ENCODE assay signal across 12 cellular contexts in genomic region chr16:69324013-69324531, GRCh38. TPM values are rescaled to one million over a fixed set of nuclear protein-coding genes. Genes with fewer than 3 reads are reported as not detected.
DNase-seq lines count a peak whose midpoint lies in the region; ATAC-seq, FAIRE-seq and TF ChIP-seq lines count a peak whose summit lies in the region.
"Had no signal": no experiment of that assay in that cellular context is flagged by ENCODE, and none has a peak within 500 bp of the region (broad histone marks: within the 10 kb centered on the region; RNA-seq: fewer than 3 reads in every experiment).

No MANE protein-coding gene starts in this region.

- H3K9me1 ChIP-seq in endothelial cell of umbilical vein (replicated peaks; ENCODE audit: control insufficient read depth, extremely low read depth, insufficient read depth, low read length): no peaks in the 10 kb centered on the region

- H2AFZ ChIP-seq in HCT116 (ENCODE audit: low read depth, low read length, poor library complexity, severe bottlenecking) (no peak overlapping the region), endothelial cell of umbilical vein (ENCODE audit: low read depth, low read length) (no peak overlapping the region), GM23248 (no peak overlapping the region)

- dilution Hi-C loops in endothelial cell of umbilical vein (cut with MboI; ENCODE audit: extremely low pct_ligation_motif_present, low sequenced_read_pairs): no loop called here

- H3K79me2 ChIP-seq in HCT116 (ENCODE audit: insufficient read depth, low read length) (peaks cover 87% of the 10 kb centered on the region), endothelial cell of umbilical vein (ENCODE audit: control insufficient read depth, insufficient read depth, low read length) (peaks cover 43% of the 10 kb centered on the region), GM23248 (ENCODE audit: insufficient read depth) (peaks cover 96% of the 10 kb centered on the region)

- H3K27ac ChIP-seq in HCT116 (ENCODE audit: low read depth, low read length) (0 out of 2 replicates have a peak overlapping the region, but pooled peaks have one; percentile 9), endothelial cell of umbilical vein (ENCODE audit: insufficient read depth, low read depth, low read length) (no peak overlapping the region), ovary (no peak overlapping the region), GM23248 (no peak overlapping the region)
- H3K27ac ChIP-seq: WERI-Rb-1 had no signal

- no peaks in the 10 kb centered on the region for H3K27me3 ChIP-seq in HCT116 (ENCODE audit: insufficient read depth, low read length)
- H3K27me3 ChIP-seq in endothelial cell of umbilical vein (ENCODE audit: control insufficient read depth in 2 of 2, insufficient read depth in 2 of 2, low read length in 2 of 2): no peaks in the 10 kb centered on the region
- no peaks in the 10 kb centered on the region for H3K27me3 ChIP-seq in ovary
- no peaks in the 10 kb centered on the region for H3K27me3 ChIP-seq in GM23248 (replicated peaks; ENCODE audit: insufficient read depth)

- no peak for TF ChIP-seq RAD21 in HCT116 (IDR thresholded peaks at IDR 0.05; ENCODE audit: low read depth)

- no peaks in the 10 kb centered on the region for H3K9me3 ChIP-seq in HCT116 (ENCODE audit: control insufficient read depth in 1 of 2, insufficient read depth in 1 of 2, low read depth in 1 of 2, low read length in 2 of 2)
- no peaks in the 10 kb centered on the region for H3K9me3 ChIP-seq in endothelial cell of umbilical vein (replicated peaks; ENCODE audit: control insufficient read depth, insufficient read depth, low read length)
- H3K9me3 ChIP-seq in ovary: no peaks in the 10 kb centered on the region
- no peaks in the 10 kb centered on the region for H3K9me3 ChIP-seq in GM23248 (ENCODE audit: low read depth)

- H3K9me2 ChIP-seq in HCT116 (ENCODE audit: insufficient read depth) (no peaks in the 10 kb centered on the region), GM23248 (ENCODE audit: insufficient read depth) (no peaks in the 10 kb centered on the region)

- CTCF ChIA-PET in HCT116 (lab: Charles Lee) (no interaction called here), endothelial cell of umbilical vein (lab: Charles Lee) (no interaction called here)

- no peak for ATAC-seq in HCT116
- ATAC-seq: activated T-helper 17 cell treated with anti-CD3 and anti-CD28 coated beads, Interleukin-2, amount 50 U/mL, for 72 hours had no signal

- no peak for TF ChIP-seq CTCF in HCT116 (IDR thresholded peaks at IDR 0.05 in 2 of 3, conservative IDR thresholded peaks at IDR 0.05 in 1 of 3; ENCODE audit: borderline replicate concordance in 1 of 3, insufficient read depth in 1 of 3, low read depth in 2 of 3, low read length in 2 of 3)
- TF ChIP-seq CTCF in endothelial cell of umbilical vein (IDR thresholded peaks at IDR 0.05; ENCODE audit: extremely low read depth in 1 of 2, insufficient read depth in 1 of 2, low read depth in 1 of 2, low read length in 2 of 2): no peak
- no peak for TF ChIP-seq CTCF in ovary (IDR thresholded peaks at IDR 0.05)

- no peak for FAIRE-seq in endothelial cell of umbilical vein (lab: Jason Lieb, UNC)

- peaks cover 8 to 14% of the 10 kb centered on the region in 2 experiments for H3K4me1 ChIP-seq in HCT116 (ENCODE audit: control insufficient read depth in 1 of 2, insufficient read depth in 2 of 2, low read length in 2 of 2)
- peaks cover 10% of the 10 kb centered on the region for H3K4me1 ChIP-seq in endothelial cell of umbilical vein (ENCODE audit: control insufficient read depth, extremely low read depth, insufficient read depth, low read length)
- no peaks in the 10 kb centered on the region for H3K4me1 ChIP-seq in ovary (ENCODE audit: insufficient read depth)
- peaks cover 25% of the 10 kb centered on the region for H3K4me1 ChIP-seq in GM23248 (ENCODE audit: insufficient read depth)

- H3K36me3 Mint-ChIP-seq in T-helper 2 cell treated with Interferon-gamma antibody and Interleukin-4, amounts not matched to agents 5 μg/mL and 100 μg/mL, for 36 hours (ENCODE audit: low read depth): peaks cover 65% of the 10 kb centered on the region

- no peaks in the 10 kb centered on the region for H3K27me3 Mint-ChIP-seq in T-helper 2 cell treated with Interferon-gamma antibody and Interleukin-4, amounts not matched to agents 5 μg/mL and 100 μg/mL, for 36 hours (ENCODE audit: low read depth)
- H3K27me3 Mint-ChIP-seq: activated T-helper 17 cell treated with anti-CD3 and anti-CD28 coated beads, Interleukin-2, amount 50 U/mL, for 72 hours; central memory CD8-positive, alpha-beta T cell had no signal

- H3K9ac ChIP-seq in HCT116 (ENCODE audit: low read length): no peak overlapping the region
- H3K9ac ChIP-seq in endothelial cell of umbilical vein (replicated peaks; ENCODE audit: extremely low read depth, insufficient read depth, low read length): no peak overlapping the region
- no peak overlapping the region for H3K9ac ChIP-seq in GM23248

- no peak for TF ChIP-seq EP300 in ovary (IDR thresholded peaks at IDR 0.05)

- no peak overlapping the region for H3K4me3 ChIP-seq in HCT116 (replicated peaks in 1 of 2; ENCODE audit: low read depth in 1 of 2, low read length in 2 of 2)
- H3K4me3 ChIP-seq in endothelial cell of umbilical vein (replicated peaks in 1 of 3; ENCODE audit: insufficient read depth in 1 of 3, low read depth in 1 of 3, low read length in 3 of 3): no peak overlapping the region
- H3K4me3 ChIP-seq in ovary: no peak overlapping the region
- no peak overlapping the region for H3K4me3 ChIP-seq in GM23248

- H3K9me3 Mint-ChIP-seq in T-helper 2 cell treated with Interferon-gamma antibody and Interleukin-4, amounts not matched to agents 5 μg/mL and 100 μg/mL, for 36 hours: no peaks in the 10 kb centered on the region
- H3K9me3 Mint-ChIP-seq: activated T-helper 17 cell treated with anti-CD3 and anti-CD28 coated beads, Interleukin-2, amount 50 U/mL, for 72 hours; central memory CD8-positive, alpha-beta T cell had no signal

- intact Hi-C loops in HCT116 (cut with micrococcal nuclease) (no loop called here), endothelial cell of umbilical vein (cut with micrococcal nuclease) (no loop called here), ovary (cut with DNase I) (no loop called here)

- POLR2A ChIA-PET in HCT116 (lab: Charles Lee) (no interaction called here), endothelial cell of umbilical vein (lab: Charles Lee) (interaction anchor here (0.7 kb wide), 1 partner anchor 543 kb away, joined by 3 read pairs; no protein-coding TSS in a partner anchor)

- DNase-seq in AG20443 (ENCODE audit: low spot score) (peak; percentile 19), HCT116 (ENCODE audit: low read depth, low spot score) (no peak), endothelial cell of umbilical vein (ENCODE audit: low read depth, low spot score) (no peak), ovary (peak in 3 of 5 donors; percentile 46 to 63 (median 57)), SKM-1 treated with dmso at 0.1 percent for 144 hours (lab: John Stamatoyannopoulos, UW; ENCODE audit: unreplicated experiment) (no peak), GM23248 (no peak), NCI-H1417 treated with DMSO at 0.1 percent for 48 hours (lab: John Stamatoyannopoulos, UW) (no peak)
- no peak for DNase-seq in T-helper 2 cell treated with Interferon-gamma antibody and Interleukin-4, amounts not matched to agents 5 μg/mL and 100 μg/mL, for 36 hours (ENCODE audit: low spot score)
- DNase-seq: mesendoderm, WERI-Rb-1 had no signal

- peaks cover 20% of the 10 kb centered on the region; the same call in 1 of the 2 replicates for H4K20me1 ChIP-seq in HCT116 (ENCODE audit: insufficient read depth)
- no peaks in the 10 kb centered on the region for H4K20me1 ChIP-seq in endothelial cell of umbilical vein (replicated peaks; ENCODE audit: control insufficient read depth, extremely low read depth, insufficient read depth, low read length)
- H4K20me1 ChIP-seq in GM23248 (ENCODE audit: insufficient read depth): no peaks in the 10 kb centered on the region; the same call in 1 of the 2 replicates

- H3K4me1 Mint-ChIP-seq in T-helper 2 cell treated with Interferon-gamma antibody and Interleukin-4, amounts not matched to agents 5 μg/mL and 100 μg/mL, for 36 hours (ENCODE audit: low read depth): peaks cover 25% of the 10 kb centered on the region

- in situ Hi-C loops in GM23248 (cut with MboI): no loop called here

- H3K4me2 ChIP-seq in HCT116 (ENCODE audit: low read length) (no peak overlapping the region), endothelial cell of umbilical vein (ENCODE audit: insufficient read depth, low read length) (no peak overlapping the region), GM23248 (ENCODE audit: unreplicated experiment) (no peak overlapping the region)

- H3K36me3 ChIP-seq in HCT116 (ENCODE audit: control insufficient read depth in 1 of 2, insufficient read depth in 2 of 2, low read length in 2 of 2) (peaks cover 56 to 74% of the 10 kb centered on the region in 2 experiments), endothelial cell of umbilical vein (ENCODE audit: control insufficient read depth in 2 of 2, extremely low read depth in 1 of 2, insufficient read depth in 2 of 2, low read length in 2 of 2) (peaks cover 16 to 41% of the 10 kb centered on the region in 2 experiments), ovary (no peaks in the 10 kb centered on the region), GM23248 (ENCODE audit: low read depth) (peaks cover 33% of the 10 kb centered on the region)

- RAD21 ChIA-PET in HCT116 (lab: Charles Lee; ENCODE audit: low non-redundant PET in 1 of 2, low total read pairs in 2 of 2, uncharacterized antibody in 2 of 2, unreplicated experiment in 2 of 2): no interaction called here

- no TSS peak for BruUV-seq in HCT116 (replicated peaks; lab: Mats Ljungman, UMichigan)
- BruUV-seq in endothelial cell of umbilical vein (replicated peaks; lab: Mats Ljungman, UMichigan): no TSS peak

- no peak overlapping the region for H3K27ac Mint-ChIP-seq in T-helper 2 cell treated with Interferon-gamma antibody and Interleukin-4, amounts not matched to agents 5 μg/mL and 100 μg/mL, for 36 hours
- H3K27ac Mint-ChIP-seq: activated T-helper 17 cell treated with anti-CD3 and anti-CD28 coated beads, Interleukin-2, amount 50 U/mL, for 72 hours had no signal

- TF ChIP-seq POLR2A in HCT116 (IDR thresholded peaks at IDR 0.05; ENCODE audit: borderline replicate concordance, extremely low read depth, insufficient read depth, insufficient read length) (no peak), endothelial cell of umbilical vein (IDR thresholded peaks at IDR 0.05; ENCODE audit: low read depth, low read length) (peak; percentile 36), ovary (IDR thresholded peaks at IDR 0.05) (no peak)

- 64 to 70% (median 68%) methylated on average over 8 of the region's 8 CpGs for WGBS in ovary, 3 donors
- WGBS in GM23248 (ENCODE audit: low coverage in 1 of 2, low lambda C conversion rate in 2 of 2, missing lambda C conversion rate in 2 of 2), 2 experiments: 80 to 82% methylated on average over 8 of the region's 8 CpGs

- no peak overlapping the region for H3K4me3 Mint-ChIP-seq in T-helper 2 cell treated with Interferon-gamma antibody and Interleukin-4, amounts not matched to agents 5 μg/mL and 100 μg/mL, for 36 hours
- H3K4me3 Mint-ChIP-seq: activated T-helper 17 cell treated with anti-CD3 and anti-CD28 coated beads, Interleukin-2, amount 50 U/mL, for 72 hours; central memory CD8-positive, alpha-beta T cell had no signal

- H3F3A ChIP-seq in GM23248 (ENCODE audit: insufficient read depth): peaks cover 31% of the 10 kb centered on the region

RNA-seq across cellular contexts. Expression of gene PDF, which starts 6.3 kb away (rescaled TPM):
- total RNA-seq in HCT116 (2021; ENCODE audit: unreplicated experiment): 33.9 TPM
- polyA plus RNA-seq in HCT116 (2012): 15.4 and 21.5 TPM in 2 replicates
- 13.3 and 16.7 TPM in 2 replicates for total RNA-seq in endothelial cell of umbilical vein
- 12.1 and 13.1 TPM in 2 replicates for polyA plus RNA-seq in endothelial cell of umbilical vein
- 9.3 TPM in 2 replicates for polyA plus RNA-seq in endothelial cell of umbilical vein (2011; cell fraction: cytosol; rRNA removed)
- 3.0 and 4.9 TPM in 2 replicates for polyA plus RNA-seq in endothelial cell of umbilical vein (2011; cell fraction: nucleus; rRNA removed)
- 4.1 and 4.3 TPM in 2 replicates for polyA plus RNA-seq in endothelial cell of umbilical vein (2012)
- 2.7 and 3.0 TPM in 2 replicates for polyA minus RNA-seq in endothelial cell of umbilical vein
- 19.8 TPM for polyA minus RNA-seq in endothelial cell of umbilical vein (2011; cell fraction: cytosol; rRNA and poly(A)+ RNA removed)
- 1.6 and 2.4 TPM in 2 replicates for polyA minus RNA-seq in endothelial cell of umbilical vein (2011; cell fraction: nucleus; rRNA and poly(A)+ RNA removed)
- 10 to 100 TPM in 4 of 7 donors, 1 to 10 TPM in 3; 6.5 to 14.3 (median 11.4) TPM for total RNA-seq in ovary
- 1 to 10 TPM in 1 of 2 donors, not detected in 1; 2.4 TPM for polyA plus RNA-seq in ovary
- 12.3 and 21.5 TPM in 2 replicates for total RNA-seq in GM23248 (2014; rRNA removed; shearing (Covaris generic))
- 18.0 and 20.9 TPM in 2 replicates for polyA plus RNA-seq in GM23248 (2016; fragmentation: Nextera tagmentation; extraction: Ambion mirVana)

RNA-seq across cellular contexts. Expression of gene VPS4A, which starts 12.9 kb away (rescaled TPM):
- 42.2 TPM for total RNA-seq in HCT116 (2021; ENCODE audit: unreplicated experiment)
- polyA plus RNA-seq in HCT116 (2012): 46.9 and 53.1 TPM in 2 replicates
- 34.8 and 37.1 TPM in 2 replicates for total RNA-seq in endothelial cell of umbilical vein
- 20.9 and 22.3 TPM in 2 replicates for polyA plus RNA-seq in endothelial cell of umbilical vein
- 23.8 and 24.3 TPM in 2 replicates for polyA plus RNA-seq in endothelial cell of umbilical vein (2011; cell fraction: cytosol; rRNA removed)
- 39.1 and 39.8 TPM in 2 replicates for polyA plus RNA-seq in endothelial cell of umbilical vein (2011; cell fraction: nucleus; rRNA removed)
- 43.6 and 48.3 TPM in 2 replicates for polyA plus RNA-seq in endothelial cell of umbilical vein (2012)
- 23.5 and 28.4 TPM in 2 replicates for polyA minus RNA-seq in endothelial cell of umbilical vein
- 16.0 TPM for polyA minus RNA-seq in endothelial cell of umbilical vein (2011; cell fraction: cytosol; rRNA and poly(A)+ RNA removed)
- 17.9 and 21.1 TPM in 2 replicates for polyA minus RNA-seq in endothelial cell of umbilical vein (2011; cell fraction: nucleus; rRNA and poly(A)+ RNA removed)
- total RNA-seq in ovary: 10 to 100 TPM; 18.3 to 34.1 (median 29.5) TPM
- 10 to 100 TPM; 19.7 to 29.1 TPM for polyA plus RNA-seq in ovary
- 35.9 and 36.5 TPM in 2 replicates for total RNA-seq in GM23248 (2014; rRNA removed; shearing (Covaris generic))
- polyA plus RNA-seq in GM23248 (2016; fragmentation: Nextera tagmentation; extraction: Ambion mirVana): 43.8 and 44.9 TPM in 2 replicates

RNA-seq across cellular contexts. Expression of gene COG8, which starts 15.3 kb away (rescaled TPM):
- 50.3 TPM for total RNA-seq in HCT116 (2021; ENCODE audit: unreplicated experiment)
- 21.0 and 28.2 TPM in 2 replicates for polyA plus RNA-seq in HCT116 (2012)
- total RNA-seq in endothelial cell of umbilical vein: 25.1 and 31.6 TPM in 2 replicates
- polyA plus RNA-seq in endothelial cell of umbilical vein: 29.0 and 33.2 TPM in 2 replicates
- 22.4 and 24.1 TPM in 2 replicates for polyA plus RNA-seq in endothelial cell of umbilical vein (2011; cell fraction: cytosol; rRNA removed)
- 18.7 and 19.8 TPM in 2 replicates for polyA plus RNA-seq in endothelial cell of umbilical vein (2011; cell fraction: nucleus; rRNA removed)
- polyA plus RNA-seq in endothelial cell of umbilical vein (2012): 14.8 and 19.5 TPM in 2 replicates
- 33.7 and 40.4 TPM in 2 replicates for polyA minus RNA-seq in endothelial cell of umbilical vein
- 43.8 TPM for polyA minus RNA-seq in endothelial cell of umbilical vein (2011; cell fraction: cytosol; rRNA and poly(A)+ RNA removed)
- polyA minus RNA-seq in endothelial cell of umbilical vein (2011; cell fraction: nucleus; rRNA and poly(A)+ RNA removed): 19.0 and 21.7 TPM in 2 replicates
- 10 to 100 TPM; 31.8 to 48.9 (median 40.9) TPM for total RNA-seq in ovary
- 10 to 100 TPM; 21.0 to 28.6 TPM for polyA plus RNA-seq in ovary
- 52.4 and 65.9 TPM in 2 replicates for total RNA-seq in GM23248 (2014; rRNA removed; shearing (Covaris generic))
- polyA plus RNA-seq in GM23248 (2016; fragmentation: Nextera tagmentation; extraction: Ambion mirVana): 28.9 and 29.1 TPM in 2 replicates

RNA-seq across cellular contexts. Expression of gene NIP7, which starts 15.5 kb away (rescaled TPM):
- total RNA-seq in HCT116 (2021; ENCODE audit: unreplicated experiment) (62.8 TPM), endothelial cell of umbilical vein (40.9 and 46.8 TPM in 2 replicates), ovary (10 to 100 TPM in 5 of 7 donors, 1 to 10 TPM in 2; 5.7 to 24.6 (median 16.6) TPM)
- polyA plus RNA-seq in HCT116 (2012): 18.9 and 20.0 TPM in 2 replicates
- polyA plus RNA-seq in endothelial cell of umbilical vein (8.1 and 8.8 TPM in 2 replicates), ovary (10 to 100 TPM in 1 of 2 donors, 1 to 10 TPM in 1; 7.8 to 23.2 TPM), GM23248 (2016; fragmentation: Nextera tagmentation; extraction: Ambion mirVana) (35.1 and 35.6 TPM in 2 replicates)
- polyA plus RNA-seq in endothelial cell of umbilical vein (2011; cell fraction: cytosol; rRNA removed): 11.6 and 12.3 TPM in 2 replicates
- 8.6 and 10.4 TPM in 2 replicates for polyA plus RNA-seq in endothelial cell of umbilical vein (2011; cell fraction: nucleus; rRNA removed)
- polyA plus RNA-seq in endothelial cell of umbilical vein (2012): 32.2 and 44.1 TPM in 2 replicates
- polyA minus RNA-seq in endothelial cell of umbilical vein: 16.8 and 17.6 TPM in 2 replicates
- polyA minus RNA-seq in endothelial cell of umbilical vein (2011; cell fraction: cytosol; rRNA and poly(A)+ RNA removed): 12.2 TPM
- 6.8 and 10.9 TPM in 2 replicates for polyA minus RNA-seq in endothelial cell of umbilical vein (2011; cell fraction: nucleus; rRNA and poly(A)+ RNA removed)
- total RNA-seq in GM23248 (2014; rRNA removed; shearing (Covaris generic)): 16.3 and 24.2 TPM in 2 replicates

RNA-seq across cellular contexts. Expression of gene TMED6, which starts 27.5 kb away (rescaled TPM):
- total RNA-seq in HCT116 (2021; ENCODE audit: unreplicated experiment) (0.91 TPM), endothelial cell of umbilical vein (0.37 and 1.2 TPM in 2 replicates), ovary (1 to 10 TPM in 2 of 7 donors, under 1 TPM in 4, not detected in 1; 0.51 to 4.9 (median 0.66) TPM)
- 0.46 and 0.59 TPM in 2 replicates for polyA plus RNA-seq in HCT116 (2012)
- polyA plus RNA-seq in endothelial cell of umbilical vein (not detected in 2 replicates), ovary (not detected), GM23248 (2016; fragmentation: Nextera tagmentation; extraction: Ambion mirVana) (0.30 and 0.46 TPM in 2 replicates)
- polyA plus RNA-seq in endothelial cell of umbilical vein (2011; cell fraction: cytosol; rRNA removed): not detected in 2 replicates
- 0.32 and 0.68 TPM in 2 replicates for polyA plus RNA-seq in endothelial cell of umbilical vein (2011; cell fraction: nucleus; rRNA removed)
- polyA plus RNA-seq in endothelial cell of umbilical vein (2012): 0.68 and 0.74 TPM in 2 replicates
- 1.4 TPM in 1 of 2 replicates, not detected in the other for polyA minus RNA-seq in endothelial cell of umbilical vein
- polyA minus RNA-seq in endothelial cell of umbilical vein (2011; cell fraction: cytosol; rRNA and poly(A)+ RNA removed): not detected
- polyA minus RNA-seq in endothelial cell of umbilical vein (2011; cell fraction: nucleus; rRNA and poly(A)+ RNA removed): 0.91 TPM in 1 of 2 replicates, not detected in the other
- not detected in 2 replicates for total RNA-seq in GM23248 (2014; rRNA removed; shearing (Covaris generic))

Comparison
In these comparisons a context has a peak if more than half of its experiments do, and no peak if none do; other contexts are left out.
1. DNase-seq: peak in AG20443 (single experiment) and ovary (3 of 5); none in HCT116 (single experiment), endothelial cell of umbilical vein (single experiment), SKM-1 treated with dmso at 0.1 percent for 144 hours (single experiment), GM23248 (single experiment), T-helper 2 cell treated with Interferon-gamma antibody and Interleukin-4, amounts not matched to agents 5 μg/mL and 100 μg/mL, for 36 hours (single experiment) and NCI-H1417 treated with DMSO at 0.1 percent for 48 hours (single experiment).